In the genomic region with DNA sequence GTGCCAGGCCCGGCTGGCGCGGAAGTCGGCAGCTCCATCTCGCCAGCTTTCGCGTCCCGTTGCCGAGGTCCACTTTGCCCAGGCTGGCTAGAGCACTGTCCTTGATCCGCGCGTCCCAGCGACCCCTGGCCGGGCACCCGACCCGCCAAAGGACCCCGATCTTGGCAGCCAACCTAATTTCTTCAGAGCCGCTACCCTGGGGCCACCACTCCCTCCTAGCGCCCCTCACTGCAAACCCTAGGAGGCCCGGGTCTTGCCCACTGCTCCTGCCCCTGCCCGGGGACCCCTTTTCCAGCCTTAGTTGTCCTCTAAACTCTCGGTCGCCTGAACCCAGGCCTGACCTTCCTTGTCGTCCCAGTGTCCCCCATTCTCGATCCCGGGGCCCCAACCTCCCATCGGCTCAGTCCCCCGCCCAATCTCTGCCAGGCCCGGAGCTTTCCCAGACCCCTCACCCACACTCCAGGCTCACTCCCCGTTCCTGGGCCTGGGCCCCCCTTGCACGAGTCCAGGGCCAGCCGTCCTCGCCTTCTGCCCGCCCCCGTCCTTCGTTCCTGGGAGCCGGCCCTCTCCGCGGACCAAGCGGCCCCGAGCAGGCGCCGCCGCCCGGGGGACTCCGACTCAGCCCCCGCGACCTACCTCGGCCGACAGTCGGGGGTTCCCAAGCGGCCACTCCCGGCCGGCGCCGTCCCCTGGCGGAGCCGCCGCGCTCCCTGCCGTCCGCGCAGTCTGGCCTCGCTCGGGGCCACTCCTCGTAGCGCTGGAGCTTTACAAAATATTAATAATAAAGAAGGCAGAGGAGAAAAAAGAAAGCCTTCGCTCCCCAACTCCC, we compare ENCODE assay signal across 10 cellular contexts. TPM values are rescaled to one million over a fixed set of nuclear protein-coding genes. Genes with fewer than 3 reads are reported as not detected.
DNase-seq lines count a peak whose midpoint lies in the region; ATAC-seq and TF ChIP-seq lines count a peak whose summit lies in the region.
"Had no signal": no experiment of that assay in that cellular context is flagged by ENCODE, and none has a peak within 500 bp of the region (broad histone marks: within the 10 kb centered on the region; RNA-seq: fewer than 3 reads in every experiment).

No MANE protein-coding gene starts in this region.

- TF ChIP-seq CTCF in ascending aorta (IDR thresholded peaks at IDR 0.05) (no peak), lower lobe of right lung (IDR thresholded peaks at IDR 0.05) (no peak), upper lobe of left lung (IDR thresholded peaks at IDR 0.05) (no peak)

- H3K4me3 Mint-ChIP-seq in activated naive CD4-positive, alpha-beta T cell treated with anti-CD3 and anti-CD28 coated beads, Interleukin-2, amount 10 ng/mL, durations not matched to agents 7 days and 5 days = peak overlapping the region; percentile 49

- peak overlapping the region; percentile 45 for H3K27ac Mint-ChIP-seq in activated naive CD4-positive, alpha-beta T cell treated with anti-CD3 and anti-CD28 coated beads, Interleukin-2, amount 10 ng/mL, durations not matched to agents 7 days and 5 days
- H3K27ac Mint-ChIP-seq in activated naive CD4-positive, alpha-beta T cell treated with anti-CD3 and anti-CD28 coated beads, Interleukin-2, amount 50 U/mL, for 72 hours = no peak overlapping the region

- TF ChIP-seq POLR2A in upper lobe of left lung (IDR thresholded peaks at IDR 0.05) = no peak

- intact Hi-C loops in ascending aorta (cut with DNase I) (loop anchor here (5.0 kb wide), 1 partner anchor 169 kb away; no protein-coding TSS in a partner anchor), lower lobe of right lung (cut with DNase I) (no loop called here)

- peaks cover 98% of the 10 kb centered on the region for H3K27me3 Mint-ChIP-seq in activated naive CD4-positive, alpha-beta T cell treated with anti-CD3 and anti-CD28 coated beads, Interleukin-2, amount 10 ng/mL, durations not matched to agents 7 days and 5 days

- CTCF ChIA-PET in activated naive CD4-positive, alpha-beta T cell treated with anti-CD3 and anti-CD28 coated beads, Interleukin-2, amount 10 ng/mL, durations not matched to agents 7 days and 5 days (lab: Charles Lee) = interaction anchor here (0.8 kb wide), 1 partner anchor 28 kb away, joined by 3 read pairs; no protein-coding TSS in a partner anchor

- H3K36me3 Mint-ChIP-seq in activated naive CD4-positive, alpha-beta T cell treated with anti-CD3 and anti-CD28 coated beads, Interleukin-2, amount 10 ng/mL, durations not matched to agents 7 days and 5 days = peaks cover 7% of the 10 kb centered on the region
- H3K36me3 Mint-ChIP-seq in activated naive CD4-positive, alpha-beta T cell treated with anti-CD3 and anti-CD28 coated beads, Interleukin-2, amount 50 U/mL, for 72 hours = peaks cover 0 to 10% of the 10 kb centered on the region in 2 donors

- no peaks in the 10 kb centered on the region for H3K9me3 Mint-ChIP-seq in activated naive CD4-positive, alpha-beta T cell treated with anti-CD3 and anti-CD28 coated beads, Interleukin-2, amount 10 ng/mL, durations not matched to agents 7 days and 5 days
- no peaks in the 10 kb centered on the region for H3K9me3 Mint-ChIP-seq in activated naive CD4-positive, alpha-beta T cell treated with anti-CD3 and anti-CD28 coated beads, Interleukin-2, amount 50 U/mL, for 72 hours

- H3K9me3 ChIP-seq in ascending aorta (no peaks in the 10 kb centered on the region), lower lobe of right lung (no peaks in the 10 kb centered on the region), upper lobe of left lung (no peaks in the 10 kb centered on the region)
- H3K9me3 ChIP-seq: left lung had no signal

- DNase-seq in activated naive CD4-positive, alpha-beta T cell treated with anti-CD3 and anti-CD28 coated beads, Interleukin-2, amount 10 ng/mL, durations not matched to agents 7 days and 5 days = peak; percentile 12
- DNase-seq in activated naive CD4-positive, alpha-beta T cell treated with anti-CD3 and anti-CD28 coated beads, Interleukin-2, amount 50 U/mL, for 72 hours (ENCODE audit: low spot score in 2 of 2) = no peak
- DNase-seq in ascending aorta (ENCODE audit: low spot score in 2 of 2) (no peak), lower lobe of right lung (no peak), upper lobe of left lung (peak in 1 of 2 donors; percentile 83), UCSD-AML1 (lab: John Stamatoyannopoulos, UW; ENCODE audit: unreplicated experiment) (no peak), medulla oblongata (ENCODE audit: extremely low spot score) (no peak)

- no peaks in the 10 kb centered on the region for H3K36me3 ChIP-seq in ascending aorta
- no peaks in the 10 kb centered on the region for H3K36me3 ChIP-seq in lower lobe of right lung
- no peaks in the 10 kb centered on the region for H3K36me3 ChIP-seq in upper lobe of left lung
- H3K36me3 ChIP-seq: left lung had no signal

- WGBS in upper lobe of left lung, 2 donors = 6% methylated on average over 41 to 50 of the region's 68 CpGs

- peak overlapping the region; percentile 50 to 60 for H3K4me3 ChIP-seq in ascending aorta
- peak overlapping the region; percentile 35 for H3K4me3 ChIP-seq in lower lobe of right lung
- peak overlapping the region in 3 of 4 donors; percentile 22 to 37 (median 25) for H3K4me3 ChIP-seq in upper lobe of left lung
- H3K4me3 ChIP-seq: K562 had no signal

- H3K4me1 ChIP-seq in ascending aorta (peaks cover 9 to 25% of the 10 kb centered on the region in 2 donors), lower lobe of right lung (peaks cover 37% of the 10 kb centered on the region), upper lobe of left lung (peaks cover 37 to 60% (median 47%) of the 10 kb centered on the region in 4 donors)

- peaks cover 29% of the 10 kb centered on the region for H3K27me3 ChIP-seq in ascending aorta
- H3K27me3 ChIP-seq in lower lobe of right lung (ENCODE audit: low read depth) = peaks cover 91% of the 10 kb centered on the region
- peaks cover 0 to 79% (median 57%) of the 10 kb centered on the region in 4 donors for H3K27me3 ChIP-seq in upper lobe of left lung

- no peak overlapping the region for H3K27ac ChIP-seq in ascending aorta
- no peak overlapping the region for H3K27ac ChIP-seq in lower lobe of right lung
- no peak overlapping the region for H3K27ac ChIP-seq in upper lobe of left lung
- H3K27ac ChIP-seq: left lung had no signal

- no peak for TF ChIP-seq EP300 in upper lobe of left lung (IDR thresholded peaks at IDR 0.05)

- ATAC-seq in activated naive CD4-positive, alpha-beta T cell treated with anti-CD3 and anti-CD28 coated beads, Interleukin-2, amount 50 U/mL, for 72 hours = no peak
- ATAC-seq in lower lobe of right lung = no peak
- ATAC-seq in upper lobe of left lung (ENCODE audit: low FRiP score in 2 of 2) = no peak
- ATAC-seq in GM19467 (IDR thresholded peaks at IDR 0.05; ENCODE audit: unreplicated experiment) = no peak
- ATAC-seq: K562 had no signal

- H3K4me1 Mint-ChIP-seq in activated naive CD4-positive, alpha-beta T cell treated with anti-CD3 and anti-CD28 coated beads, Interleukin-2, amount 10 ng/mL, durations not matched to agents 7 days and 5 days = peaks cover 19% of the 10 kb centered on the region

RNA-seq across cellular contexts. Expression of a gene that starts 0.7 kb away (rescaled TPM):
- not detected for total RNA-seq in activated naive CD4-positive, alpha-beta T cell treated with anti-CD3 and anti-CD28 coated beads, Interleukin-2, amount 50 U/mL, for 72 hours
- 1.9 TPM for total RNA-seq in ascending aorta
- 0.21 TPM for total RNA-seq in lower lobe of right lung
- total RNA-seq in upper lobe of left lung = under 1 TPM in 2 of 6 donors, not detected in 4; 0.14 to 0.40 TPM
- total RNA-seq: K562 had no signal
